30 cellular contexts compared by ENCODE assay signal in genomic region chr15:49858076-49858475, GRCh38.
"Had no signal": no experiment of that assay in that cellular context is flagged by ENCODE, and none has a peak within 500 bp of the region (broad histone marks: within the 10 kb centered on the region; RNA-seq: fewer than 3 reads in every experiment).

No MANE protein-coding gene starts in this region.

- H3K36me3 ChIP-seq: adrenal gland, breast epithelium had no signal

- H3K4me1 ChIP-seq: body of pancreas had no signal

- H3K4me3 ChIP-seq: adrenal gland, body of pancreas, breast epithelium, PC-9 had no signal

- H3K27me3 ChIP-seq: adrenal gland, body of pancreas, breast epithelium had no signal

- H3K4me2 ChIP-seq: PC-9 had no signal

- H2AFZ ChIP-seq: PC-9 had no signal

- DNase-seq: activated B cell treated with CpG ODN at 0.5 μM for 24 hours; activated CD4-positive, alpha-beta memory T cell treated with anti-CD3 and anti-CD28 coated beads, Interleukin-2, amount 10 ng/mL, durations not matched to agents 7 days and 5 days; activated CD4-positive, alpha-beta T cell treated with anti-CD3 and anti-CD28 coated beads for 4 hours; activated CD4-positive, alpha-beta T cell treated with anti-CD3 and anti-CD28 coated beads, Interleukin-2, amount 50 U/mL, for 1 hour; activated CD4-positive, CD25-positive, alpha-beta regulatory T cell treated with anti-CD3 and anti-CD28 coated beads, Interleukin-2, amount 50 U/mL, for 72 hours; activated CD8-positive, alpha-beta memory T cell treated with anti-CD3 and anti-CD28 coated beads for 24 hours; activated gamma-delta T cell; activated naive CD4-positive, alpha-beta T cell treated with Interleukin-2 at 50 U/mL for 16 hours; activated naive CD8-positive, alpha-beta T cell treated with anti-CD3 and anti-CD28 coated beads, Interleukin-2, amount 10 ng/mL, durations not matched to agents 7 days and 5 days; activated T-cell treated with anti-CD3 and anti-CD28 coated beads, Interleukin-2, amount 50 U/mL, for 24 hours; adrenal gland; body of pancreas; NCI-H1092 treated with DMSO at 0.1 percent for 48 hours; NCI-H1417; NCI-H146; NCI-H187; NCI-H2029 treated with DMSO at 0.1 percent for 48 hours; NCI-H2107; NCI-H2171; NCI-H510A; NCI-H526; NCI-H748 treated with DMSO at 0.1 percent for 48 hours; PC-9; SIG-M5; T-helper 1 cell; T-helper 2 cell; T-helper 9 cell had no signal

- H3K9me3 ChIP-seq: adrenal gland, body of pancreas, breast epithelium had no signal

- H3K27ac ChIP-seq: adrenal gland, body of pancreas, PC-9, RWPE1, VCaP had no signal
